ENCODE assay signal across 14 cellular contexts in the genomic region with DNA sequence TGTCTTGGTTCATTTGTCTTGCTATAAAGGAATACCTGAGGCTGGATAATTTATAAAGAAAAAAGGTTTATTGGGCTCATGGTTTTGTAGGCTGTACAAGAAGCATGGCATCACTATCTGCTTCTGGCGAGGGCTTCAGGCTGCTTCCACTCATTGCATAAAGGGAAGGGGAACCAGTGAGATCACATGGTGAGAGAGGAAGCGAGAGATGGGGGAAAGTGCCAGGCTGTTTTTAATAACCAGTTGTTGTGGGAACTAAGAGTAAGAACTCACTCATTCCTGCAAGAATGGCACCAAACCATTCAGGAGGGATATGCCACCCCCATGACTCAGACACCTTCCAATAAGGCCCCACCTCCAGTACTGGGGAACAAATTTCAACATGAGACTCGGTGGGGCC. TPM values are rescaled to one million over a fixed set of nuclear protein-coding genes. Genes with fewer than 3 reads are reported as not detected.
DNase-seq lines count a peak whose midpoint lies in the region; ATAC-seq and TF ChIP-seq lines count a peak whose summit lies in the region.
"Had no signal": no experiment of that assay in that cellular context is flagged by ENCODE, and none has a peak within 500 bp of the region (broad histone marks: within the 10 kb centered on the region; RNA-seq: fewer than 3 reads in every experiment).

No MANE protein-coding gene starts in this region.

- POLR2A ChIA-PET in GM10248 (lab: Yijun Ruan, JAX): no interaction called here

- peak; percentile 14 for ATAC-seq in activated T-helper 17 cell treated with anti-CD3 and anti-CD28 coated beads, Interleukin-2, amount 50 U/mL, for 72 hours (replicated peaks)
- ATAC-seq in GM19467 (IDR thresholded peaks at IDR 0.05; ENCODE audit: unreplicated experiment): no peak

- no peak overlapping the region for H3K4me3 Mint-ChIP-seq in activated T-helper 17 cell treated with anti-CD3 and anti-CD28 coated beads, Interleukin-2, amount 50 U/mL, for 72 hours
- H3K4me3 Mint-ChIP-seq: CD4-positive, alpha-beta T cell; HFFc6 had no signal

- H3K27me3 Mint-ChIP-seq in activated T-helper 17 cell treated with anti-CD3 and anti-CD28 coated beads, Interleukin-2, amount 50 U/mL, for 72 hours: peaks cover 9% of the 10 kb centered on the region

- CTCF ChIA-PET in GM10248 (lab: Yijun Ruan, JAX): no interaction called here

- H3K4me3 ChIP-seq in NB4 (ENCODE audit: low read depth, low read length): no peak overlapping the region
- H3K4me3 ChIP-seq: BLaER1 had no signal

- no peaks in the 10 kb centered on the region for H3K9me3 Mint-ChIP-seq in activated T-helper 17 cell treated with anti-CD3 and anti-CD28 coated beads, Interleukin-2, amount 50 U/mL, for 72 hours
- H3K9me3 Mint-ChIP-seq: CD4-positive, alpha-beta T cell; HFFc6 had no signal

- DNase-seq in NOMO-1 treated with DMSO at 0.1 percent for 48 hours (lab: John Stamatoyannopoulos, UW; ENCODE audit: unreplicated experiment) (peak; percentile 10), NOMO-1 treated with dmso at 0.1 percent for 144 hours (lab: John Stamatoyannopoulos, UW; ENCODE audit: unreplicated experiment) (no peak), NB4 (ENCODE audit: low read depth) (peak; percentile 12), GDM1 (lab: John Stamatoyannopoulos, UW) (no peak), GM10248 (ENCODE audit: extremely low spot score) (no peak)
- DNase-seq: 8988T; Calu3; CD4-positive, alpha-beta T cell; DMS 273 treated with DMSO at 0.1 percent for 48 hours; HCEC 1CT; HFFc6 had no signal

- no peak for TF ChIP-seq POLR2A in NB4 (IDR thresholded peaks at IDR 0.05; ENCODE audit: extremely low read depth, insufficient read length)

- no peak overlapping the region for H3K27ac Mint-ChIP-seq in activated T-helper 17 cell treated with anti-CD3 and anti-CD28 coated beads, Interleukin-2, amount 50 U/mL, for 72 hours
- H3K27ac Mint-ChIP-seq: CD4-positive, alpha-beta T cell; HFFc6 had no signal

- TF ChIP-seq CTCF in NB4 (IDR thresholded peaks at IDR 0.05; ENCODE audit: low read depth, low read length) (no peak), GM10248 (IDR thresholded peaks at IDR 0.05; ENCODE audit: control extremely low read depth, extremely low read depth, low read depth, missing control alignments) (no peak)

- H3K4me1 Mint-ChIP-seq in activated T-helper 17 cell treated with anti-CD3 and anti-CD28 coated beads, Interleukin-2, amount 50 U/mL, for 72 hours: peaks cover 5% of the 10 kb centered on the region

- H3K36me3 Mint-ChIP-seq in activated T-helper 17 cell treated with anti-CD3 and anti-CD28 coated beads, Interleukin-2, amount 50 U/mL, for 72 hours (ENCODE audit: low read depth): no peaks in the 10 kb centered on the region

RNA-seq across cellular contexts. Expression of gene SPECC1, which starts 24.3 kb away (rescaled TPM):
- 1 to 10 TPM; 5.7 to 9.6 TPM for total RNA-seq in activated T-helper 17 cell treated with anti-CD3 and anti-CD28 coated beads, Interleukin-2, amount 50 U/mL, for 72 hours

RNA-seq across cellular contexts. Expression of gene AKAP10, which starts 55.8 kb away (rescaled TPM):
- total RNA-seq in activated T-helper 17 cell treated with anti-CD3 and anti-CD28 coated beads, Interleukin-2, amount 50 U/mL, for 72 hours: 10 to 100 TPM; 38.8 to 64.1 TPM

Comparison
In these comparisons a context has a peak if more than half of its experiments do, and no peak if none do; other contexts are left out.
1. DNase-seq: peak in NOMO-1 treated with DMSO at 0.1 percent for 48 hours (single experiment) and NB4 (single experiment); none in NOMO-1 treated with dmso at 0.1 percent for 144 hours (single experiment), GDM1 (single experiment) and GM10248 (single experiment).